ENCODE assay signal across 8 cellular contexts in the genomic region with DNA sequence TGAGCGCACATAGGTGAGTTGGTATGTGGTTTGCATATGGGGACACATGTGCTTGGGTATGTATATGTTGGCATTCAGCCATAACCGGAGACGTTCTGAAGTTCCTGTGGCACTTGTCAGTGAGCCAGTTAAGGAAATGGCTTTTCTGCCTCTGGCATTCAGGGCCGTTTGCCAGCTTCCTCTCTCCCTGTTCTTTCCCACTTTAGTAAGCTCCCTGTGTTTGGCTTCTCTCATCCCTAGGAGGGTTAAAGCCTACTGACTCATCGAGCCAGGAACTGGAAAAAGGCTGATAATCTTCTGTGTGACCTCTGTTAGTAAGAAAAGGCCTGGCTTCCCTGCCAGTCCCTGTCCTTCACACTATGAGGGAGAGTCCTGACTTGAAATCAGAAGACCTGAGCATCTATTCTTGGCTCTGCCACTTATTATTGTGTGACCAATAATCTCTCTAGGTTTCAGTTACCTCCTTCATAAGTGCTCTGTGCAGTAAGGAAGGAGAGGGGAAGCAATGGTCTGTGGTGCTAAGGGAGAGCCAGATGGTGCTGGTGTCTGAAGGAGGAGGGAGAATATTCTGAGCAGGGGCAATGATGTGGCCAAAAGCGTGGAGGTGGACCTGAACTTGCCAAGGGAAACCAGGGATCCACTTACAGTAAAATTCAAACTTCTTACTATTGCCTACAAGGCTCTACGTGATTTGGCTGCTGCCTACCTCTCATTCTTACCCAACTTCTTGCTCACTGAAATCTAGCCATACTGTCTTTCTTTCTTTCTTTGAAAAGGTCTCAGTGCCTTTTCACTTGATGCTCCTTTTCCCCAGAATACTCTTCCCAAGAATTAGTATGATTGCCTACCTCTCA. TPM values are rescaled to one million over a fixed set of nuclear protein-coding genes. Genes with fewer than 3 reads are reported as not detected.
DNase-seq lines count a peak whose midpoint lies in the region; ATAC-seq and TF ChIP-seq lines count a peak whose summit lies in the region.

No MANE protein-coding gene starts in this region.

- POLR2A ChIA-PET in activated CD8-positive, alpha-beta T cell treated with anti-CD3 and anti-CD28 coated beads, Interleukin-2, amount 10 ng/mL, durations not matched to agents 7 days and 5 days (lab: Charles Lee), result no interaction called here

- H3K27ac Mint-ChIP-seq in activated CD8-positive, alpha-beta T cell treated with anti-CD3 and anti-CD28 coated beads, Interleukin-2, amount 10 ng/mL, durations not matched to agents 7 days and 5 days, result peak overlapping the region; percentile 43

- no peaks in the 10 kb centered on the region for H3K9me3 Mint-ChIP-seq in activated CD8-positive, alpha-beta T cell treated with anti-CD3 and anti-CD28 coated beads, Interleukin-2, amount 10 ng/mL, durations not matched to agents 7 days and 5 days (ENCODE audit: insufficient read depth)

- H3K4me3 Mint-ChIP-seq in activated CD8-positive, alpha-beta T cell treated with anti-CD3 and anti-CD28 coated beads, Interleukin-2, amount 10 ng/mL, durations not matched to agents 7 days and 5 days, result no peak overlapping the region

- H3K27me3 Mint-ChIP-seq in activated CD8-positive, alpha-beta T cell treated with anti-CD3 and anti-CD28 coated beads, Interleukin-2, amount 10 ng/mL, durations not matched to agents 7 days and 5 days (ENCODE audit: low read depth), result no peaks in the 10 kb centered on the region

- no peak overlapping the region for H3K4me3 ChIP-seq in LNCaP clone FGC (ENCODE audit: low read depth, low read length)

- peaks cover 7% of the 10 kb centered on the region for H3K4me1 Mint-ChIP-seq in activated CD8-positive, alpha-beta T cell treated with anti-CD3 and anti-CD28 coated beads, Interleukin-2, amount 10 ng/mL, durations not matched to agents 7 days and 5 days (ENCODE audit: low read depth)

- CTCF ChIA-PET in activated CD8-positive, alpha-beta T cell treated with anti-CD3 and anti-CD28 coated beads, Interleukin-2, amount 10 ng/mL, durations not matched to agents 7 days and 5 days (lab: Charles Lee), result no interaction called here

- no peak for TF ChIP-seq CTCF in LNCaP clone FGC (IDR thresholded peaks at IDR 0.05; ENCODE audit: control insufficient read depth, extremely low read depth, insufficient read depth)

- peaks cover 3% of the 10 kb centered on the region for H3K36me3 Mint-ChIP-seq in activated CD8-positive, alpha-beta T cell treated with anti-CD3 and anti-CD28 coated beads, Interleukin-2, amount 10 ng/mL, durations not matched to agents 7 days and 5 days (ENCODE audit: low read depth)

- no peak for ATAC-seq in activated CD8-positive, alpha-beta T cell treated with anti-CD3 and anti-CD28 coated beads, Interleukin-2, amount 10 ng/mL, durations not matched to agents 7 days and 5 days
- peak; percentile 88 to 96 for ATAC-seq in left cardiac atrium
- ATAC-seq in HG02870 (IDR thresholded peaks at IDR 0.05; ENCODE audit: unreplicated experiment), result no peak
- ATAC-seq in GM21526 (IDR thresholded peaks at IDR 0.05; ENCODE audit: low FRiP score, unreplicated experiment), result no peak

- intact Hi-C loops in left cardiac atrium (cut with DNase I), result no loop called here

- DNase-seq in AML-193 (lab: John Stamatoyannopoulos, UW), result peak; percentile 36 to 46
- peak; percentile 99 for DNase-seq in LNCaP clone FGC (ENCODE audit: low read depth)
- DNase-seq in activated CD8-positive, alpha-beta T cell treated with anti-CD3 and anti-CD28 coated beads, Interleukin-2, amount 10 ng/mL, durations not matched to agents 7 days and 5 days, result no peak
- peak; percentile 83 for DNase-seq in left cardiac atrium
- peak; percentile 45 for DNase-seq in smooth muscle cell of the brain vasculature (ENCODE audit: low read depth, low spot score)
- DNase-seq in NCI-H146 treated with DMSO at 0.1 percent for 48 hours (lab: John Stamatoyannopoulos, UW; ENCODE audit: unreplicated experiment), result no peak

RNA-seq across cellular contexts. Expression of gene ACSS2, which starts 31.4 kb away (rescaled TPM):
- total RNA-seq in activated CD8-positive, alpha-beta T cell treated with anti-CD3 and anti-CD28 coated beads, Interleukin-2, amount 10 ng/mL, durations not matched to agents 7 days and 5 days, result 10 to 100 TPM; 24.0 to 25.5 TPM
- total RNA-seq in left cardiac atrium, result 100 to 1,000 TPM in 1 of 2 donors, 10 to 100 TPM in 1; 80.8 to 118 TPM

RNA-seq across cellular contexts. Expression of gene GGT7, which starts 35.2 kb away (rescaled TPM):
- 1 to 10 TPM; 5.2 to 6.0 TPM for total RNA-seq in activated CD8-positive, alpha-beta T cell treated with anti-CD3 and anti-CD28 coated beads, Interleukin-2, amount 10 ng/mL, durations not matched to agents 7 days and 5 days
- total RNA-seq in left cardiac atrium, result 10 to 100 TPM; 14.3 to 16.9 TPM

RNA-seq across cellular contexts. Expression of gene GSS, which starts 47.8 kb away (rescaled TPM):
- 10 to 100 TPM; 55.1 to 55.6 TPM for total RNA-seq in activated CD8-positive, alpha-beta T cell treated with anti-CD3 and anti-CD28 coated beads, Interleukin-2, amount 10 ng/mL, durations not matched to agents 7 days and 5 days
- 10 to 100 TPM; 20.1 to 27.2 TPM for total RNA-seq in left cardiac atrium

RNA-seq across cellular contexts. Expression of gene MYH7B, which starts 47.8 kb away (rescaled TPM):
- under 1 TPM; 0.13 to 0.26 TPM for total RNA-seq in activated CD8-positive, alpha-beta T cell treated with anti-CD3 and anti-CD28 coated beads, Interleukin-2, amount 10 ng/mL, durations not matched to agents 7 days and 5 days
- total RNA-seq in left cardiac atrium, result 10 to 100 TPM; 82.3 to 89.0 TPM

Comparison
In these comparisons a context has a peak if more than half of its experiments do, and no peak if none do; other contexts are left out.
1. DNase-seq: peak in AML-193 (2 of 2), LNCaP clone FGC (single experiment), left cardiac atrium (single experiment) and smooth muscle cell of the brain vasculature (single experiment); none in activated CD8-positive, alpha-beta T cell treated with anti-CD3 and anti-CD28 coated beads, Interleukin-2, amount 10 ng/mL, durations not matched to agents 7 days and 5 days (single experiment) and NCI-H146 treated with DMSO at 0.1 percent for 48 hours (single experiment).
2. ATAC-seq: peak in left cardiac atrium (2 of 2); none in activated CD8-positive, alpha-beta T cell treated with anti-CD3 and anti-CD28 coated beads, Interleukin-2, amount 10 ng/mL, durations not matched to agents 7 days and 5 days (single experiment), HG02870 (single experiment) and GM21526 (single experiment).